Comparison of ENCODE assay signal across 9 cellular contexts in genomic region chr2:67649331-67650071, GRCh38.
A peak's percentile ranks its signal among the peaks of the same experiment; 100 is the strongest.
DNase-seq lines count a peak whose midpoint lies in the region; ATAC-seq, FAIRE-seq and TF ChIP-seq lines count a peak whose summit lies in the region.
"Had no signal": no experiment of that assay in that cellular context is flagged by ENCODE, and none has a peak within 500 bp of the region (broad histone marks: within the 10 kb centered on the region; RNA-seq: fewer than 3 reads in every experiment).

No MANE protein-coding gene starts in this region.

- ATAC-seq in GM18502 (IDR thresholded peaks at IDR 0.05; ENCODE audit: poor library complexity, unreplicated experiment) (no peak), HG03439 (IDR thresholded peaks at IDR 0.05; ENCODE audit: unreplicated experiment) (no peak)

- intact Hi-C loops in ascending aorta (cut with DNase I) (loop anchor here (2.0 to 5.0 kb wide), 4 partner anchors 191 to 1217 kb away; no protein-coding TSS in a partner anchor), kidney (cut with DNase I) (no loop called here)

- H3K36me3 ChIP-seq in ascending aorta (no peaks in the 10 kb centered on the region), kidney (ENCODE audit: control insufficient read depth in 1 of 2, insufficient read depth in 2 of 2, low read length in 2 of 2) (no peaks in the 10 kb centered on the region), subcutaneous abdominal adipose tissue (ENCODE audit: control insufficient read depth in 5 of 5, insufficient read depth in 5 of 5, low read length in 5 of 5) (no peaks in the 10 kb centered on the region)

- DNase-seq in HTR-8/SVneo (ENCODE audit: insufficient read length, low spot score), result peak; percentile 6
- DNase-seq in ascending aorta (ENCODE audit: low spot score in 2 of 2), result no peak
- peak; percentile 61 for DNase-seq in kidney
- no peak for DNase-seq in LoVo (ENCODE audit: low spot score)
- no peak for DNase-seq in T-helper 2 cell
- DNase-seq: activated CD8-positive, alpha-beta memory T cell treated with anti-CD3 and anti-CD28 coated beads, Interleukin-2, amount 50 U/mL, for 4 hours had no signal

- H3K4me1 ChIP-seq in ascending aorta (peaks cover 5 to 27% of the 10 kb centered on the region in 2 donors), kidney (ENCODE audit: control insufficient read depth in 1 of 2, insufficient read depth in 1 of 2, low read depth in 1 of 2, low read length in 2 of 2) (peaks cover 0 to 6% of the 10 kb centered on the region in 2 donors), subcutaneous abdominal adipose tissue (ENCODE audit: control insufficient read depth in 5 of 5, insufficient read depth in 5 of 5, low read length in 5 of 5) (peaks cover 4 to 33% (median 26%) of the 10 kb centered on the region in 5 donors)

- H3K27me3 ChIP-seq in ascending aorta (no peaks in the 10 kb centered on the region), subcutaneous abdominal adipose tissue (ENCODE audit: control insufficient read depth in 5 of 5, insufficient read depth in 4 of 5, low read length in 5 of 5) (no peaks in the 10 kb centered on the region)

- TF ChIP-seq CTCF in ascending aorta (IDR thresholded peaks at IDR 0.05) (no peak), kidney (IDR thresholded peaks at IDR 0.05; ENCODE audit: borderline replicate concordance, extremely low read depth, insufficient read depth) (no peak)

- H3K27ac ChIP-seq in ascending aorta (peak overlapping the region; percentile 14 to 61), kidney (ENCODE audit: low read depth in 2 of 2, low read length in 2 of 2) (peak overlapping the region in 1 of 2 donors; percentile 51), subcutaneous abdominal adipose tissue (ENCODE audit: low read depth, low read length) (peak overlapping the region; percentile 54)

- H3K9me3 ChIP-seq in ascending aorta (no peaks in the 10 kb centered on the region), kidney (ENCODE audit: control insufficient read depth in 1 of 2, low read length in 2 of 2) (peaks cover 0 to 7% of the 10 kb centered on the region in 2 donors), subcutaneous abdominal adipose tissue (ENCODE audit: control insufficient read depth in 5 of 5, low read length in 5 of 5) (peaks cover 0 to 6% (median 5%) of the 10 kb centered on the region in 5 donors)

- FAIRE-seq in HTR-8/SVneo (lab: Jason Lieb, UNC), result no peak
- FAIRE-seq in kidney (lab: Jason Lieb, UNC), result no peak

- H3K4me3 ChIP-seq in ascending aorta (no peak overlapping the region), kidney (ENCODE audit: low read length in 2 of 2) (no peak overlapping the region), subcutaneous abdominal adipose tissue (ENCODE audit: low read depth in 1 of 5, low read length in 5 of 5) (no peak overlapping the region)

- H3K9ac ChIP-seq in kidney (ENCODE audit: low read length in 2 of 2) (no peak overlapping the region), subcutaneous abdominal adipose tissue (ENCODE audit: low read length in 5 of 5) (peak overlapping the region in 1 of 5 donors; percentile 47)

Comparison
In these comparisons a context has a peak if more than half of its experiments do, and no peak if none do; other contexts are left out.
1. DNase-seq: peak in HTR-8/SVneo (single experiment) and kidney (single experiment); none in ascending aorta (0 of 2), LoVo (single experiment) and T-helper 2 cell (0 of 5).